ENCODE assay signal across 13 cellular contexts in the genomic region with DNA sequence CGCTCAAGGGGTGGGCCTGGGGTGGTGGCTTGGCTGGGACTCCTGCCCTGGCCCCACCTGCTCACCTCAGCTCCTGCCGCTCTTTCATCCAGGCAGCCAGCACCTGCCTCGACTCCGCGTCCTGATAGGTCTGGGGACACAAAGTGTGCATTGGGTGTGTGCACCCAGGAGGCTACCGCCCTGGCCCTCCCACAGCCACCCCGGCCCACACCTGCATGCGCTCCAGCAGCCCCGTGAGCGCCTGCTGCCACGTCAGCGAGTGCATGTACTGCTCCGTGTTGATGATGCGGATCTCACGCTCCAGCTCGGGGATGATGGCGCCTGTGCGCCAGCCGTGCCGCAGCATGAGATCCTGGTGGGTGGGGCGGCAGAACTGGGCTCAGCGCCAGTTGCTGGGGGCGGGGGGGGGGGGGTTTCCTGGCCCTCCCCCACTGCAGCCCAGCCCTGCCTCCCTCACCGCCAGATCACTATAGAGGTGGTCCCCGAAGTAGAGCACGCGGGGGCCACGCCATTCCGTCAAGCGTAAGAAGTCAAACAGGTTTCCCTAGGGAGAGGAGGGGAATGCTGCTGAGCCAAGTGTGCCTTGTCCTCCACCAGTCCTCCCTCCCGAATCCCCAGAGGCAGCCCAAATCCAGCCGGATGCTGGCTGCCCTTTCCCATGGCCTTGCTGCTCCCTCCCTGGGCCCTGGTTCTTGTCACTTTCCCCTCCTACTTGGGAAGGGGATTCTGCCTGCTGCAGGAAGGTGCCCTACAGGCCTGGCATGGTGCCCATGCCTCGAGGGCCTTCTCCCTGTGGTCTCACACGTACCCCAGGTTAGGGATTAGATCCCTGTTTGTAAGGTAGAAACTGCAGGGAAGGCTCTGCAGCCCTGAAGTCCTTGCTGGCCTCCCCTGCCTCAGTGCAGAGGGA. TPM values are rescaled to one million over a fixed set of nuclear protein-coding genes. Genes with fewer than 3 reads are reported as not detected.
A peak's percentile ranks its signal among the peaks of the same experiment; 100 is the strongest.
DNase-seq lines count a peak whose midpoint lies in the region; ATAC-seq and TF ChIP-seq lines count a peak whose summit lies in the region.
"Had no signal": no experiment of that assay in that cellular context is flagged by ENCODE, and none has a peak within 500 bp of the region (broad histone marks: within the 10 kb centered on the region; RNA-seq: fewer than 3 reads in every experiment).

No MANE protein-coding gene starts in this region.

- peak overlapping the region in 1 of 2 donors; percentile 18 for H3K27ac Mint-ChIP-seq in activated naive CD4-positive, alpha-beta T cell treated with anti-CD3 and anti-CD28 coated beads, Interleukin-2, amount 50 U/mL, for 72 hours

- H3K36me3 Mint-ChIP-seq in activated naive CD4-positive, alpha-beta T cell treated with anti-CD3 and anti-CD28 coated beads, Interleukin-2, amount 50 U/mL, for 72 hours: no peaks in the 10 kb centered on the region

- H3K27ac ChIP-seq in esophagus (ENCODE audit: low read depth in 2 of 2, low read length in 1 of 2) (peak overlapping the region; percentile 88 to 94), lower lobe of right lung (peak overlapping the region; percentile 83), uterus (peak overlapping the region; percentile 63 to 73)
- H3K27ac ChIP-seq: HL-60 had no signal

- H3K4me1 ChIP-seq in esophagus (ENCODE audit: control insufficient read depth in 2 of 2, insufficient read depth in 2 of 2, low read length in 1 of 2): peaks cover 9 to 45% of the 10 kb centered on the region in 2 donors
- H3K4me1 ChIP-seq in lower lobe of right lung: peaks cover 42% of the 10 kb centered on the region
- H3K4me1 ChIP-seq in uterus: no peaks in the 10 kb centered on the region

- WGBS in esophagus, 2 donors: 36 to 49% methylated on average over 32 to 34 of the region's 34 CpGs

- intact Hi-C loops in lower lobe of right lung (cut with DNase I): no loop called here
- intact Hi-C loops in uterus (cut with DNase I; ENCODE audit: low total_unique reads): no loop called here

- TF ChIP-seq CTCF in lower lobe of right lung (IDR thresholded peaks at IDR 0.05) (no peak), uterus (IDR thresholded peaks at IDR 0.05) (no peak)

- peaks cover 0 to 44% of the 10 kb centered on the region in 2 donors for H3K36me3 ChIP-seq in esophagus (ENCODE audit: control insufficient read depth in 2 of 2, insufficient read depth in 2 of 2, low read length in 1 of 2)
- H3K36me3 ChIP-seq in lower lobe of right lung: peaks cover 60% of the 10 kb centered on the region
- H3K36me3 ChIP-seq in uterus: no peaks in the 10 kb centered on the region

- H3K9me3 ChIP-seq in esophagus (ENCODE audit: control insufficient read depth in 2 of 2, insufficient read depth in 1 of 2, low read depth in 1 of 2, low read length in 1 of 2) (no peaks in the 10 kb centered on the region), lower lobe of right lung (no peaks in the 10 kb centered on the region), uterus (no peaks in the 10 kb centered on the region)

- DNase-seq in activated naive CD4-positive, alpha-beta T cell treated with anti-CD3 and anti-CD28 coated beads, Interleukin-2, amount 50 U/mL, for 16 hours: peak; percentile 3
- DNase-seq in activated naive CD4-positive, alpha-beta T cell treated with anti-CD3 and anti-CD28 coated beads, Interleukin-2, amount 50 U/mL, for 72 hours (ENCODE audit: low spot score in 2 of 2): no peak
- DNase-seq in lower lobe of right lung: peak; percentile 70
- peak; percentile 41 to 44 for DNase-seq in uterus
- no peak for DNase-seq in NCI-H2227 (lab: John Stamatoyannopoulos, UW; ENCODE audit: unreplicated experiment)
- DNase-seq in activated effector memory CD4-positive, alpha-beta T cell treated with anti-CD3 and anti-CD28 coated beads, Interleukin-2, amount 50 U/mL, for 16 hours: no peak
- DNase-seq: activated T-cell treated with anti-CD3 and anti-CD28 coated beads, Interleukin-2, amount 50 U/mL, for 1 hour; central memory CD4-positive, alpha-beta T cell; stimulated activated CD4-positive, alpha-beta T cell treated with anti-CD3 and anti-CD28 coated beads, Interleukin-15, amount 100 ng/mL, for 24 hours; stimulated activated naive CD4-positive, alpha-beta T cell had no signal

- no peak for ATAC-seq in activated naive CD4-positive, alpha-beta T cell treated with anti-CD3 and anti-CD28 coated beads, Interleukin-2, amount 50 U/mL, for 72 hours
- ATAC-seq in lower lobe of right lung (peak; percentile 50 to 65), HG03378 (IDR thresholded peaks at IDR 0.05; ENCODE audit: unreplicated experiment) (no peak)

- no peaks in the 10 kb centered on the region for H3K27me3 ChIP-seq in esophagus (ENCODE audit: control insufficient read depth in 1 of 2, insufficient read depth in 2 of 2, low read length in 2 of 2)
- H3K27me3 ChIP-seq in lower lobe of right lung (ENCODE audit: low read depth): no peaks in the 10 kb centered on the region
- no peaks in the 10 kb centered on the region for H3K27me3 ChIP-seq in uterus

- TF ChIP-seq POLR2A in uterus (IDR thresholded peaks at IDR 0.05): no peak

- H3K9me3 Mint-ChIP-seq in activated naive CD4-positive, alpha-beta T cell treated with anti-CD3 and anti-CD28 coated beads, Interleukin-2, amount 50 U/mL, for 72 hours: no peaks in the 10 kb centered on the region

- H3K4me3 ChIP-seq in esophagus (ENCODE audit: low read depth in 1 of 2, low read length in 2 of 2) (no peak overlapping the region), lower lobe of right lung (peak overlapping the region; percentile 3), uterus (no peak overlapping the region)

RNA-seq across cellular contexts. Expression of a gene that starts 8.7 kb away (rescaled TPM):
- total RNA-seq in activated naive CD4-positive, alpha-beta T cell treated with anti-CD3 and anti-CD28 coated beads, Interleukin-2, amount 50 U/mL, for 72 hours: 10 to 100 TPM; 26.5 to 30.6 TPM
- 10 to 100 TPM; 81.7 to 93.7 TPM for polyA plus RNA-seq in esophagus
- total RNA-seq in lower lobe of right lung (28.5 TPM), uterus (10 to 100 TPM in 3 of 4 donors, 1 to 10 TPM in 1; 9.2 to 67.6 (median 29.3) TPM)

RNA-seq across cellular contexts. Expression of a gene that starts 11.4 kb away (rescaled TPM):
- total RNA-seq in activated naive CD4-positive, alpha-beta T cell treated with anti-CD3 and anti-CD28 coated beads, Interleukin-2, amount 50 U/mL, for 72 hours: 10 to 100 TPM; 14.1 to 16.8 TPM
- polyA plus RNA-seq in esophagus: 10 to 100 TPM; 20.9 to 37.7 TPM
- total RNA-seq in lower lobe of right lung (16.3 TPM), uterus (100 to 1,000 TPM in 1 of 4 donors, 10 to 100 TPM in 2, 1 to 10 TPM in 1; 4.1 to 435 (median 51.9) TPM)

RNA-seq across cellular contexts. Expression of a gene that starts 29.9 kb away (rescaled TPM):
- under 1 TPM in 1 of 2 donors, not detected in 1; 0.36 TPM for total RNA-seq in activated naive CD4-positive, alpha-beta T cell treated with anti-CD3 and anti-CD28 coated beads, Interleukin-2, amount 50 U/mL, for 72 hours
- 10 to 100 TPM; 30.5 to 39.0 TPM for polyA plus RNA-seq in esophagus
- 133 TPM for total RNA-seq in lower lobe of right lung
- total RNA-seq in uterus: 100 to 1,000 TPM in 1 of 4 donors, 10 to 100 TPM in 3; 55.3 to 216 (median 78.2) TPM

Comparison
In these comparisons a context has a peak if more than half of its experiments do, and no peak if none do; other contexts are left out.
1. DNase-seq: peak in activated naive CD4-positive, alpha-beta T cell treated with anti-CD3 and anti-CD28 coated beads, Interleukin-2, amount 50 U/mL, for 16 hours (single experiment), lower lobe of right lung (single experiment) and uterus (2 of 2); none in activated naive CD4-positive, alpha-beta T cell treated with anti-CD3 and anti-CD28 coated beads, Interleukin-2, amount 50 U/mL, for 72 hours (0 of 2), NCI-H2227 (single experiment) and activated effector memory CD4-positive, alpha-beta T cell treated with anti-CD3 and anti-CD28 coated beads, Interleukin-2, amount 50 U/mL, for 16 hours (single experiment).
2. ATAC-seq: peak in lower lobe of right lung (2 of 2); none in activated naive CD4-positive, alpha-beta T cell treated with anti-CD3 and anti-CD28 coated beads, Interleukin-2, amount 50 U/mL, for 72 hours (0 of 2) and HG03378 (single experiment).
3. RNA of a gene that starts 29.9 kb away (total RNA-seq): 133 TPM in lower lobe of right lung (single experiment) and 55.3 to 216 TPM in uterus; 0.36 TPM in activated naive CD4-positive, alpha-beta T cell treated with anti-CD3 and anti-CD28 coated beads, Interleukin-2, amount 50 U/mL, for 72 hours; every median in the first group is over 10 times any median in the second.
4. Peak in every context shown above with its lines, with median percentiles within 50 percentile points of each other: H3K27ac ChIP-seq.